Comparison of ENCODE assay signal across 17 cellular contexts in genomic region chr1:59126361-59126760, GRCh38.
"Had no signal": no experiment of that assay in that cellular context is flagged by ENCODE, and none has a peak within 500 bp of the region (broad histone marks: within the 10 kb centered on the region; RNA-seq: fewer than 3 reads in every experiment).

No MANE protein-coding gene starts in this region.

- H3K9me3 Mint-ChIP-seq: effector memory CD8-positive, alpha-beta T cell had no signal

- H3K36me3 ChIP-seq: esophagus squamous epithelium, lower lobe of right lung, thyroid gland had no signal

- H3K27me3 ChIP-seq: esophagus squamous epithelium, foreskin keratinocyte, thyroid gland had no signal

- H3K9me3 ChIP-seq: esophagus squamous epithelium, lower lobe of right lung, thyroid gland had no signal

- H3K4me1 ChIP-seq: esophagus squamous epithelium, lower lobe of right lung, thyroid gland had no signal

- H3K4me3 ChIP-seq: esophagus squamous epithelium, lower lobe of right lung, thyroid gland had no signal

- H3K36me3 Mint-ChIP-seq: mesothelial cell of epicardium had no signal

- ATAC-seq: effector memory CD8-positive, alpha-beta T cell; foreskin keratinocyte; lower lobe of right lung had no signal

- H3K4me3 Mint-ChIP-seq: activated CD4-positive, alpha-beta T cell treated with anti-CD3 and anti-CD28 coated beads for 36 hours; activated naive CD8-positive, alpha-beta T cell treated with anti-CD3 and anti-CD28 coated beads, Interleukin-2, amount 10 ng/mL, durations not matched to agents 7 days and 5 days; effector memory CD8-positive, alpha-beta T cell; mesothelial cell of epicardium; neural crest cell; T-helper 2 cell treated with Interferon-gamma antibody and Interleukin-4, amounts not matched to agents 5 μg/mL and 100 μg/mL, for 36 hours had no signal

- H3K27ac Mint-ChIP-seq: activated CD4-positive, alpha-beta T cell treated with anti-CD3 and anti-CD28 coated beads for 36 hours; activated naive CD8-positive, alpha-beta T cell treated with anti-CD3 and anti-CD28 coated beads, Interleukin-2, amount 10 ng/mL, durations not matched to agents 7 days and 5 days; effector memory CD8-positive, alpha-beta T cell; mesothelial cell of epicardium; progenitor cell of endocrine pancreas; T-helper 2 cell treated with Interferon-gamma antibody and Interleukin-4, amounts not matched to agents 5 μg/mL and 100 μg/mL, for 36 hours had no signal

- DNase-seq: activated naive CD4-positive, alpha-beta T cell; activated naive CD8-positive, alpha-beta T cell treated with anti-CD3 and anti-CD28 coated beads, Interleukin-2, amount 10 ng/mL, durations not matched to agents 7 days and 5 days; activated T-cell treated with anti-CD3 and anti-CD28 coated beads for 4 hours; aorta; effector memory CD8-positive, alpha-beta T cell; esophagus squamous epithelium; foreskin keratinocyte; hypothalamus; lower lobe of right lung; stimulated activated CD4-positive, alpha-beta T cell treated with anti-CD3 and anti-CD28 coated beads, Interleukin-2, amount 100 ng/mL, for 24 hours; stimulated activated naive CD4-positive, alpha-beta T cell treated with Interleukin-2 at 50 U/mL for 16 hours; thyroid gland had no signal
